33 cellular contexts compared by ENCODE assay signal in the genomic region with DNA sequence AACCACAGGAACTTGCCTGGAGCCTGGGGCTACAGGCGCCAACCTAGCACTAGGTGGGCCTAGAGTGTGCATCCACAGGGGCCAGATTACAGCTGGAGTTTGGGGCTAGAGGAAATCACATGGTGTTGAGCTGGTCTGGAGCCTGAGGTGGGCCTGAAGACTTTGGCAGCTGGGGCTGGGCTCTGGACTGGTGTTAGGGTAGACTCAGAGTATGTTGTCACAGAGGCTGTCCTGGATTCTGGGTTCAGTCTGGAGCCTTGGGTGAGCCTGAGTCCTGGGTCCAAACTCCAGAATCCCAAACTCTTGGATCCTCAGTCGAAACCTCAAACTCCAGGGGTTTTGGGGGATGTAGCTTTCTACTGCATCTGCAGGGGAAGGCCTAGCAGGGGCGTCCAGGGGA.
"Had no signal": no experiment of that assay in that cellular context is flagged by ENCODE, and none has a peak within 500 bp of the region (broad histone marks: within the 10 kb centered on the region; RNA-seq: fewer than 3 reads in every experiment).

No MANE protein-coding gene starts in this region.

- H3K36me3 Mint-ChIP-seq: activated CD4-positive, alpha-beta memory T cell treated with anti-CD3 and anti-CD28 coated beads for 36 hours; activated naive CD8-positive, alpha-beta T cell treated with anti-CD3 and anti-CD28 coated beads for 36 hours had no signal

- H3K27ac Mint-ChIP-seq: activated B cell treated with CpG ODN at 0.5 μM for 24 hours; activated CD4-positive, alpha-beta memory T cell treated with anti-CD3 and anti-CD28 coated beads for 36 hours; activated CD4-positive, alpha-beta T cell treated with anti-CD3 and anti-CD28 coated beads, Interleukin-2, amount 10 ng/mL, durations not matched to agents 24 days and 14 days; activated CD8-positive, alpha-beta T cell treated with anti-CD3 and anti-CD28 coated beads for 36 hours; activated naive CD4-positive, alpha-beta T cell treated with anti-CD3 and anti-CD28 coated beads for 36 hours; activated naive CD4-positive, alpha-beta T cell treated with anti-CD3 and anti-CD28 coated beads, Interleukin-2, amount 50 U/mL, for 72 hours; activated naive CD8-positive, alpha-beta T cell treated with anti-CD3 and anti-CD28 coated beads for 36 hours; activated T-cell treated with anti-CD3 and anti-CD28 coated beads, Interleukin-2, amount 50 U/mL, for 72 hours; activated T-helper 1 cell treated with anti-CD3 and anti-CD28 coated beads, Interleukin-12 subunit alpha, Interleukin-12 subunit beta, Interleukin-2, Interleukin-4 antibody, amounts not matched to agents 30 ng/mL and 10 ng/mL and 1 ng/mL, durations not matched to agents 14 hours and 24 hours and 36 hours; activated T-helper 17 cell treated with anti-CD3 and anti-CD28 coated beads, Interleukin-2, amount 50 U/mL, for 72 hours; T-helper 1 cell treated with Interleukin-12 subunit alpha and Interleukin-12 subunit beta and Interleukin-4 antibody, amounts not matched to agents 30 μg/mL and 1 μg/mL, for 36 hours; T-helper 2 cell treated with Interferon-gamma antibody and Interleukin-4, amounts not matched to agents 5 μg/mL and 100 μg/mL, for 36 hours had no signal

- ATAC-seq: activated CD8-positive, alpha-beta T cell treated with anti-CD3 and anti-CD28 coated beads for 36 hours; activated naive CD4-positive, alpha-beta T cell treated with anti-CD3 and anti-CD28 coated beads, Interleukin-2, amount 50 U/mL, for 72 hours; activated T-cell treated with anti-CD3 and anti-CD28 coated beads, Interleukin-2, amount 50 U/mL, for 4 hours; activated T-cell treated with anti-CD3 and anti-CD28 coated beads, Interleukin-2, amount 50 U/mL, for 72 hours; activated T-helper 17 cell treated with anti-CD3 and anti-CD28 coated beads, Interleukin-2, amount 50 U/mL, for 72 hours; body of pancreas had no signal

- H3K27me3 Mint-ChIP-seq: activated B cell treated with CpG ODN at 0.5 μM for 24 hours; activated CD4-positive, alpha-beta memory T cell treated with anti-CD3 and anti-CD28 coated beads for 36 hours; activated CD4-positive, alpha-beta T cell treated with anti-CD3 and anti-CD28 coated beads, Interleukin-2, amount 10 ng/mL, durations not matched to agents 24 days and 14 days; activated CD8-positive, alpha-beta T cell treated with anti-CD3 and anti-CD28 coated beads for 36 hours; activated naive CD8-positive, alpha-beta T cell treated with anti-CD3 and anti-CD28 coated beads for 36 hours; activated T-helper 17 cell treated with anti-CD3 and anti-CD28 coated beads, Interleukin-2, amount 50 U/mL, for 72 hours had no signal

- H3K4me1 Mint-ChIP-seq: activated B cell treated with CpG ODN at 0.5 μM for 24 hours; activated CD4-positive, alpha-beta T cell treated with anti-CD3 and anti-CD28 coated beads, Interleukin-2, amount 10 ng/mL, durations not matched to agents 24 days and 14 days; activated naive CD8-positive, alpha-beta T cell treated with anti-CD3 and anti-CD28 coated beads for 36 hours; activated T-helper 17 cell treated with anti-CD3 and anti-CD28 coated beads, Interleukin-2, amount 50 U/mL, for 72 hours had no signal

- DNase-seq: activated B cell treated with CpG ODN at 0.5 μM for 24 hours; activated CD4-positive, alpha-beta memory T cell treated with anti-CD3 and anti-CD28 coated beads for 36 hours; activated CD4-positive, alpha-beta T cell treated with anti-CD3 and anti-CD28 coated beads for 4 hours; activated CD4-positive, alpha-beta T cell treated with anti-CD3 and anti-CD28 coated beads, Interleukin-2, amount 10 ng/mL, durations not matched to agents 24 days and 14 days; activated CD4-positive, alpha-beta T cell treated with anti-CD3 and anti-CD28 coated beads, Interleukin-2, amount 50 U/mL, for 1 hour; activated CD4-positive, alpha-beta T cell treated with anti-CD3 and anti-CD28 coated beads, Interleukin-2, amount 50 U/mL, for 4 hours; activated CD4-positive, CD25-positive, alpha-beta regulatory T cell treated with anti-CD3 and anti-CD28 coated beads, Interleukin-2, amount 50 U/mL, for 72 hours; activated CD8-positive, alpha-beta memory T cell treated with anti-CD3 and anti-CD28 coated beads, Interleukin-2, amount 50 U/mL, for 4 hours; activated CD8-positive, alpha-beta T cell treated with anti-CD3 and anti-CD28 coated beads for 36 hours; activated effector memory CD4-positive, alpha-beta T cell treated with anti-CD3 and anti-CD28 coated beads, Interleukin-2, amount 50 U/mL, for 16 hours; activated gamma-delta T cell treated with Interleukin-2 at 50 U/mL for 16 hours; activated naive CD4-positive, alpha-beta T cell; activated naive CD4-positive, alpha-beta T cell treated with anti-CD3 and anti-CD28 coated beads for 36 hours; activated naive CD4-positive, alpha-beta T cell treated with anti-CD3 and anti-CD28 coated beads, Interleukin-2, amount 50 U/mL, for 16 hours; activated naive CD8-positive, alpha-beta T cell treated with anti-CD3 and anti-CD28 coated beads for 36 hours; activated T-cell treated with anti-CD3 and anti-CD28 coated beads for 4 hours; activated T-cell treated with anti-CD3 and anti-CD28 coated beads, Interleukin-2, amount 50 U/mL, for 1 hour; activated T-cell treated with anti-CD3 and anti-CD28 coated beads, Interleukin-2, amount 50 U/mL, for 4 hours; activated T-cell treated with anti-CD3 and anti-CD28 coated beads, Interleukin-2, amount 50 U/mL, for 72 hours; adrenal gland; amniotic stem cell; aorta; body of pancreas; brain microvascular endothelial cell; central memory CD4-positive, alpha-beta T cell; T-helper 1 cell; T-helper 2 cell; T-helper 9 cell had no signal

- H3K4me3 Mint-ChIP-seq: activated B cell treated with CpG ODN at 0.5 μM for 24 hours; activated CD4-positive, alpha-beta memory T cell treated with anti-CD3 and anti-CD28 coated beads for 36 hours; activated CD4-positive, alpha-beta T cell treated with anti-CD3 and anti-CD28 coated beads, Interleukin-2, amount 10 ng/mL, durations not matched to agents 24 days and 14 days; activated CD8-positive, alpha-beta T cell treated with anti-CD3 and anti-CD28 coated beads for 36 hours; activated naive CD4-positive, alpha-beta T cell treated with anti-CD3 and anti-CD28 coated beads for 36 hours; activated naive CD8-positive, alpha-beta T cell treated with anti-CD3 and anti-CD28 coated beads for 36 hours; activated T-cell treated with anti-CD3 and anti-CD28 coated beads, Interleukin-2, amount 50 U/mL, for 4 hours; activated T-cell treated with anti-CD3 and anti-CD28 coated beads, Interleukin-2, amount 50 U/mL, for 72 hours; activated T-helper 1 cell treated with anti-CD3 and anti-CD28 coated beads, Interleukin-12 subunit alpha, Interleukin-12 subunit beta, Interleukin-2, Interleukin-4 antibody, amounts not matched to agents 30 ng/mL and 10 ng/mL and 1 ng/mL, durations not matched to agents 14 hours and 24 hours and 36 hours; activated T-helper 17 cell treated with anti-CD3 and anti-CD28 coated beads, Interleukin-2, amount 50 U/mL, for 72 hours; T-helper 1 cell treated with Interleukin-12 subunit alpha and Interleukin-12 subunit beta and Interleukin-4 antibody, amounts not matched to agents 30 μg/mL and 1 μg/mL, for 36 hours; T-helper 2 cell treated with Interferon-gamma antibody and Interleukin-4, amounts not matched to agents 5 μg/mL and 100 μg/mL, for 36 hours had no signal
